ENCODE assay signal across 1 cellular context in genomic region chr1:28648493-28649238, GRCh38.
TF ChIP-seq lines count a peak whose summit lies in the region.

Gene RNU11 (plus strand): TSS chr1:28648600.

TF ChIP-seq in K562, 482 proteins besides CTCF, POLR2A, EP300 and RAD21 (continued from another document and continues in another):
- TF ChIP-seq ETV5 (CRISPR knock-in tag; IDR thresholded peaks at IDR 0.05; ENCODE audit: low read depth) (no peak; the same call in none of the 2 replicates), ZFP36 (IDR thresholded peaks at IDR 0.05; ENCODE audit: low read depth, low read length, partially characterized antibody) (peak; percentile 44), U2AF2 (optimal IDR thresholded peaks at IDR 0.05; ENCODE audit: low read depth, low read length) (no peak), THAP12 (CRISPR knock-in tag; IDR thresholded peaks at IDR 0.05) (peak; percentile 99), KLF13 (tag; IDR thresholded peaks at IDR 0.05; ENCODE audit: borderline replicate concordance, low read depth) (peak; percentile 97), FUS (optimal IDR thresholded peaks at IDR 0.05; ENCODE audit: low read depth, low read length) (peak; percentile 98), CHD2 (IDR thresholded peaks at IDR 0.05; ENCODE audit: low read depth, low read length) (peak; percentile 82), MXI1 (IDR thresholded peaks at IDR 0.05; ENCODE audit: low read depth, low read length) (peak; percentile 98), ELF2 (CRISPR knock-in tag; IDR thresholded peaks at IDR 0.05) (peak; percentile 90; the same call in 1 of the 2 replicates), GABPB1 (CRISPR knock-in tag; IDR thresholded peaks at IDR 0.05) (peak; percentile 87), PRPF4 (IDR thresholded peaks at IDR 0.05; ENCODE audit: insufficient read depth, low read depth, low read length, poor library complexity, severe bottlenecking) (peak; percentile 48), ZNF655 (CRISPR knock-in tag; IDR thresholded peaks at IDR 0.05) (peak; percentile 93), XRCC5 (IDR thresholded peaks at IDR 0.05; ENCODE audit: low read depth, low read length) (peak; percentile 95), ZNF717 (CRISPR knock-in tag; IDR thresholded peaks at IDR 0.05) (peak; percentile 99), ZNF134 (CRISPR knock-in tag; conservative IDR thresholded peaks at IDR 0.05) (peak; percentile 65; the same call in 1 of the 2 replicates), KAT2B (IDR thresholded peaks at IDR 0.05; ENCODE audit: low read depth, low read length) (no peak), ETV1 (tag; conservative IDR thresholded peaks at IDR 0.05; ENCODE audit: low read depth) (peak; percentile 81), ZKSCAN1 (IDR thresholded peaks at IDR 0.05; ENCODE audit: low read depth, low read length) (peak; percentile 91), ZNF3 (CRISPR knock-in tag; IDR thresholded peaks at IDR 0.05) (peak; percentile 97), ZNF133 (CRISPR knock-in tag; IDR thresholded peaks at IDR 0.05) (no peak), ZSCAN29 (IDR thresholded peaks at IDR 0.05) (peak; percentile 81), NR2F6 (CRISPR knock-in tag; IDR thresholded peaks at IDR 0.05) (peak; percentile 99), ADNP (tag; IDR thresholded peaks at IDR 0.05) (no peak), MXD1 (CRISPR knock-in tag; IDR thresholded peaks at IDR 0.05; ENCODE audit: borderline replicate concordance, poor library complexity, severe bottlenecking) (peak; percentile 63), EZH2 (IDR thresholded peaks at IDR 0.05; ENCODE audit: borderline replicate concordance, low read depth, low read length) (no peak; the same call in 1 of the 2 replicates), MAFK (IDR thresholded peaks at IDR 0.05; ENCODE audit: low read length) (peak; percentile 66; the same call in 1 of the 2 replicates), BHLHE40 (IDR thresholded peaks at IDR 0.05; ENCODE audit: low read length) (peak; percentile 85), ZEB2 (IDR thresholded peaks at IDR 0.05) (peak; percentile 99), PTTG1 (tag; IDR thresholded peaks at IDR 0.05; ENCODE audit: low read depth) (peak; percentile 77), SREBF2 (CRISPR knock-in tag; IDR thresholded peaks at IDR 0.05) (peak; percentile 5; the same call in 1 of the 2 replicates), RFX1 (IDR thresholded peaks at IDR 0.05) (peak; percentile 65), ZBTB9 (CRISPR knock-in tag; IDR thresholded peaks at IDR 0.05) (peak; percentile 99), FOXO4 (CRISPR knock-in tag; IDR thresholded peaks at IDR 0.05) (peak; percentile 98), ZNF584 (CRISPR knock-in tag; IDR thresholded peaks at IDR 0.05; ENCODE audit: low read depth) (peak; percentile 86), ZNF165 (CRISPR knock-in tag; IDR thresholded peaks at IDR 0.05; ENCODE audit: borderline replicate concordance) (no peak), ZNF76 (CRISPR knock-in tag; IDR thresholded peaks at IDR 0.05; ENCODE audit: borderline replicate concordance) (no peak), POLR2G (IDR thresholded peaks at IDR 0.05; ENCODE audit: low read depth, low read length) (peak; percentile 95), ZBTB12 (CRISPR knock-in tag; IDR thresholded peaks at IDR 0.05) (no peak; the same call in none of the 2 replicates), ZNF449 (CRISPR knock-in tag; IDR thresholded peaks at IDR 0.05) (peak; percentile 83), ZFX (CRISPR knock-in tag; IDR thresholded peaks at IDR 0.05) (peak; percentile 85), MTA1 (IDR thresholded peaks at IDR 0.05; ENCODE audit: borderline replicate concordance) (peak; percentile 87), E2F6 (IDR thresholded peaks at IDR 0.05; ENCODE audit: borderline replicate concordance in 1 of 2, extremely low read depth in 1 of 2, insufficient read depth in 1 of 2, insufficient read length in 1 of 2, low read depth in 1 of 2, low read length in 1 of 2, poor library complexity in 1 of 2, severe bottlenecking in 1 of 2) (peak in 1 of 2 experiments; percentile 2), CBX5 (IDR thresholded peaks at IDR 0.05; ENCODE audit: borderline replicate concordance, low read depth) (peak; percentile 38; the same call in 1 of the 2 replicates), CBFA2T2 (conservative IDR thresholded peaks at IDR 0.05) (peak; percentile 58), FOXP4 (CRISPR knock-in tag; IDR thresholded peaks at IDR 0.05; ENCODE audit: borderline replicate concordance) (peak; percentile 88), AFF4 (CRISPR knock-in tag; IDR thresholded peaks at IDR 0.05) (peak; percentile 100), SRSF9 (IDR thresholded peaks at IDR 0.05; ENCODE audit: borderline replicate concordance, low read depth, low read length) (no peak), RBM39 (optimal IDR thresholded peaks at IDR 0.05; ENCODE audit: low read depth, low read length) (peak; percentile 100), SP2 (IDR thresholded peaks at IDR 0.05; ENCODE audit: extremely low read depth, low read depth, low read length, poor library complexity, severe bottlenecking) (peak; percentile 41), TCF7 (IDR thresholded peaks at IDR 0.05; ENCODE audit: borderline replicate concordance) (peak; percentile 94; the same call in 1 of the 2 replicates), ZNF143 (CRISPR knock-in tag; IDR thresholded peaks at IDR 0.05) (peak; percentile 87), CREBBP (IDR thresholded peaks at IDR 0.05; ENCODE audit: low read depth, low read length) (peak; percentile 99), SNRNP70 (optimal IDR thresholded peaks at IDR 0.05; ENCODE audit: low read depth, low read length) (peak; percentile 97)
